ENCODE assay signal across 1 cellular context in genomic region chr5:90658620-90659019, GRCh38.
TF ChIP-seq lines count a peak whose summit lies in the region.

No MANE protein-coding gene starts in this region.

TF ChIP-seq in K562, 482 proteins besides CTCF, POLR2A, EP300 and RAD21 (continued from another document and continues in another):
- TF ChIP-seq MNT (conservative IDR thresholded peaks at IDR 0.05) (peak in 1 of 2 experiments; percentile 26; a peak in 1 of 4 replicates), FOXJ3 (CRISPR knock-in tag; IDR thresholded peaks at IDR 0.05) (no peak), CC2D1A (IDR thresholded peaks at IDR 0.05) (peak; percentile 90), MCM3 (IDR thresholded peaks at IDR 0.05) (no peak), MLLT1 (IDR thresholded peaks at IDR 0.05) (peak in 1 of 2 experiments; percentile 30; a peak in 2 of 4 replicates), ETV1 (tag; conservative IDR thresholded peaks at IDR 0.05; ENCODE audit: low read depth) (peak; percentile 95), U2AF1 (optimal IDR thresholded peaks at IDR 0.05; ENCODE audit: low read depth, low read length) (no peak), NFRKB (IDR thresholded peaks at IDR 0.05; ENCODE audit: low read depth) (peak; percentile 10; the same call in 1 of the 2 replicates), HMGXB4 (CRISPR knock-in tag; IDR thresholded peaks at IDR 0.05) (no peak), DACH1 (IDR thresholded peaks at IDR 0.05; ENCODE audit: partially characterized antibody) (peak; percentile 90), ETS2 (tag; IDR thresholded peaks at IDR 0.05; ENCODE audit: borderline replicate concordance, poor library complexity, severe bottlenecking) (no peak), PHF21A (IDR thresholded peaks at IDR 0.05; ENCODE audit: borderline replicate concordance, low read depth) (no peak), FOSL1 (tag; conservative IDR thresholded peaks at IDR 0.05) (peak; percentile 80), CUX1 (CRISPR knock-in tag; IDR thresholded peaks at IDR 0.05) (0 out of 2 replicates have a peak, but pooled peaks have one; percentile 69), ELF4 (CRISPR knock-in tag; IDR thresholded peaks at IDR 0.05) (peak; percentile 68; the same call in 1 of the 2 replicates), TRIM25 (IDR thresholded peaks at IDR 0.05; ENCODE audit: borderline replicate concordance) (no peak), CBFB (CRISPR knock-in tag; IDR thresholded peaks at IDR 0.05) (no peak), MYBL2 (IDR thresholded peaks at IDR 0.05; ENCODE audit: low read depth) (no peak), MYBL2 (CRISPR knock-in tag; IDR thresholded peaks at IDR 0.05; ENCODE audit: borderline replicate concordance) (no peak), ZBTB2 (IDR thresholded peaks at IDR 0.05) (peak; percentile 70; the same call in 1 of the 2 replicates), SMAD1 (IDR thresholded peaks at IDR 0.05; ENCODE audit: low read depth, low read length, partially characterized antibody) (peak; percentile 71), POLR2G (IDR thresholded peaks at IDR 0.05; ENCODE audit: low read depth, low read length) (no peak), ZNF445 (CRISPR knock-in tag; IDR thresholded peaks at IDR 0.05; ENCODE audit: low read depth) (no peak), HDAC8 (tag; IDR thresholded peaks at IDR 0.05) (no peak), MEIS2 (IDR thresholded peaks at IDR 0.05; ENCODE audit: partially characterized antibody) (peak; percentile 97), FOXJ2 (tag; IDR thresholded peaks at IDR 0.05) (peak; percentile 77; the same call in 1 of the 2 replicates), ZNF589 (CRISPR knock-in tag; IDR thresholded peaks at IDR 0.05; ENCODE audit: low read depth) (peak; percentile 75; the same call in 1 of the 2 replicates), ZC3H11A (IDR thresholded peaks at IDR 0.05; ENCODE audit: low read depth, low read length) (no peak), POLR2H (tag; IDR thresholded peaks at IDR 0.05; ENCODE audit: low read depth) (peak; percentile 49; the same call in 1 of the 2 replicates), HDAC1 (IDR thresholded peaks at IDR 0.05) (peak in 1 of 2 experiments; percentile 71; a peak in 3 of 4 replicates), NCOA2 (IDR thresholded peaks at IDR 0.05; ENCODE audit: partially characterized antibody in 2 of 2) (peak in 1 of 2 experiments; percentile 32), ZBTB1 (CRISPR knock-in tag; IDR thresholded peaks at IDR 0.05; ENCODE audit: borderline replicate concordance, low read depth) (no peak), ZBTB12 (CRISPR knock-in tag; IDR thresholded peaks at IDR 0.05) (0 out of 2 replicates have a peak, but pooled peaks have one; percentile 31), SOX6 (IDR thresholded peaks at IDR 0.05) (peak; percentile 90), HES1 (IDR thresholded peaks at IDR 0.05; ENCODE audit: low read depth) (peak; percentile 78), TEAD1 (CRISPR knock-in tag; IDR thresholded peaks at IDR 0.05) (peak in 1 of 2 experiments; percentile 87; a peak in 3 of 4 replicates), FOXK2 (conservative IDR thresholded peaks at IDR 0.05 in 1 of 2, IDR thresholded peaks at IDR 0.05 in 1 of 2; ENCODE audit: low read depth in 2 of 2) (peak; percentile 74 to 89), ADNP (tag; IDR thresholded peaks at IDR 0.05) (peak; percentile 55; the same call in 1 of the 2 replicates), ZNF175 (CRISPR knock-in tag; IDR thresholded peaks at IDR 0.05; ENCODE audit: low read depth) (peak; percentile 22; the same call in 1 of the 2 replicates), ZNF253 (CRISPR knock-in tag; conservative IDR thresholded peaks at IDR 0.05) (no peak)
